In the genomic region with DNA sequence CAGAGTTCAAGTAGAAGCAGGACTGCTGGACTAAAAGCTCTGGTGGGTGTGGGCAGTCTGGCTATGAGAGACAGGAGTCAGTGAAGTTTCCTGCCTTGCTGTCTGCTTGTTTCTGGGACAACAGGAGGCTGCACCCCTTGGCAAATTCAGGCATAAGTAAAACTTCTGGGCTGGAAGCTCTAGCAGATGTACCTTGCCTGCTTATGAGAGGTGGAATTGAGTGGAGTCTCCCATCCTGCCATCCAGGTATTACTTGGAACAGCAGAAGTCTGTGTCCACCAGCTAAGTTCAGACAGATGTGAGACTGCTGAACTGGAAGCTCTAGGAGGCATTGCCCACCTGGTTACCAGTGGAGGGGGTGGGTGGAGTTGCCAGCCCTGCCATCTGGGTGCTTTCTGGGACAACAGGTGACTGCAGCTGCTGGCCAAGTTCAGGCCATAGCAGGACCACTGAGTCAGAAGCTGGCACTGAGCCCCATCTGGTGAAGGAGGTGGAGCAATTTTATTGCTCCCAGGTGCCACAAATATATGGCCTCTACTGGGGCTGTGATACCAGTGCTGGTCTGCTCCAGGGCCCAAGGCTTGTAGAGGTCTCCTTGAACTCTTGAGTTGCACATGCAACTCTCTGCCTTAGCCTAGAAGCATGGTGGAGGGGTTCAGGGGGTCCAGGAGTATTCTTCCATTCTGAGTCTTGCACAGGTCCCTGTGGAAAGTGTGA, we compare ENCODE assay signal across 1 cellular context.
TF ChIP-seq lines count a peak whose summit lies in the region.

No MANE protein-coding gene starts in this region.

TF ChIP-seq in H1, 55 proteins besides CTCF, POLR2A, EP300 and RAD21:
- TF ChIP-seq NRF1 (IDR thresholded peaks at IDR 0.05; ENCODE audit: low read depth, low read length) (no peak), PHF8 (conservative IDR thresholded peaks at IDR 0.05; ENCODE audit: low read depth, low read length) (no peak), KDM4A (IDR thresholded peaks at IDR 0.05; ENCODE audit: low read depth, low read length, severe bottlenecking) (no peak), RXRA (IDR thresholded peaks at IDR 0.05; ENCODE audit: insufficient read depth, low read depth, low read length) (no peak), NANOG (IDR thresholded peaks at IDR 0.05; ENCODE audit: insufficient read depth, low read depth, low read length, poor library complexity, severe bottlenecking) (no peak)
- TF ChIP-seq, protein P1, sequence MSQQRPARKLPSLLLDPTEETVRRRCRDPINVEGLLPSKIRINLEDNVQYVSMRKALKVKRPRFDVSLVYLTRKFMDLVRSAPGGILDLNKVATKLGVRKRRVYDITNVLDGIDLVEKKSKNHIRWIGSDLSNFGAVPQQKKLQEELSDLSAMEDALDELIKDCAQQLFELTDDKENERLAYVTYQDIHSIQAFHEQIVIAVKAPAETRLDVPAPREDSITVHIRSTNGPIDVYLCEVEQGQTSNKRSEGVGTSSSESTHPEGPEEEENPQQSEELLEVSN (IDR thresholded peaks at IDR 0.05), result no peak
